21 cellular contexts compared by ENCODE assay signal in genomic region chr5:74627511-74628120, GRCh38. TPM values are rescaled to one million over a fixed set of nuclear protein-coding genes. Genes with fewer than 3 reads are reported as not detected.
A peak's percentile ranks its signal among the peaks of the same experiment; 100 is the strongest.
DNase-seq lines count a peak whose midpoint lies in the region; ATAC-seq and TF ChIP-seq lines count a peak whose summit lies in the region.
"Had no signal": no experiment of that assay in that cellular context is flagged by ENCODE, and none has a peak within 500 bp of the region (broad histone marks: within the 10 kb centered on the region; RNA-seq: fewer than 3 reads in every experiment).

No MANE protein-coding gene starts in this region.

- no peak overlapping the region for H2BK5ac ChIP-seq in H9 (ENCODE audit: insufficient read length, low read length)

- no peaks in the 10 kb centered on the region for H3K23me2 ChIP-seq in H9 (ENCODE audit: insufficient read length, low read depth, low read length, poor library complexity, severe bottlenecking)

- H3K18ac ChIP-seq in H9 (ENCODE audit: insufficient read length, low read depth, low read length): no peak overlapping the region

- POLR2A ChIA-PET in Caco-2 (lab: Charles Lee): interaction anchor here (0.6 kb wide), 2 partner anchors 11 to 1831 kb away, joined by 3 to 6 read pairs; no protein-coding TSS in a partner anchor

- H3K9me3 Mint-ChIP-seq in Caco-2 (ENCODE audit: unreplicated experiment) (no peaks in the 10 kb centered on the region), HFFc6 (no peaks in the 10 kb centered on the region), neural crest cell (peaks cover 9% of the 10 kb centered on the region), H9 (no peaks in the 10 kb centered on the region; a peak in 1 of 5 replicates)
- H3K9me3 Mint-ChIP-seq: activated naive CD8-positive, alpha-beta T cell treated with anti-CD3 and anti-CD28 coated beads, Interleukin-2, amount 10 ng/mL, durations not matched to agents 7 days and 5 days had no signal

- H3K4me1 ChIP-seq in Caco-2 (peaks cover 54% of the 10 kb centered on the region), ectodermal cell (ENCODE audit: control insufficient read depth, insufficient read depth, low read length) (peaks cover 74% of the 10 kb centered on the region), uterus (no peaks in the 10 kb centered on the region), H9 (ENCODE audit: insufficient read depth, low read length) (peaks cover 12% of the 10 kb centered on the region)

- H3K36me3 Mint-ChIP-seq in Caco-2 (ENCODE audit: insufficient read depth, unreplicated experiment): peaks cover 78% of the 10 kb centered on the region
- peaks cover 57% of the 10 kb centered on the region for H3K36me3 Mint-ChIP-seq in HFFc6 (ENCODE audit: low read depth)
- peaks cover 28% of the 10 kb centered on the region for H3K36me3 Mint-ChIP-seq in neural crest cell (ENCODE audit: low read depth)
- peaks cover 0 to 13% (median 7%) of the 10 kb centered on the region in 3 experiments; a peak in 5 of 7 replicates for H3K36me3 Mint-ChIP-seq in H9 (ENCODE audit: insufficient read depth in 1 of 3, low read depth in 3 of 3)
- H3K36me3 Mint-ChIP-seq: activated naive CD8-positive, alpha-beta T cell treated with anti-CD3 and anti-CD28 coated beads, Interleukin-2, amount 10 ng/mL, durations not matched to agents 7 days and 5 days had no signal

- no peak overlapping the region for H2BK120ac ChIP-seq in H9 (ENCODE audit: low read depth, low read length, poor library complexity, severe bottlenecking)

- no peak overlapping the region for H4K91ac ChIP-seq in H9 (ENCODE audit: insufficient read length, low read depth, low read length)

- no peak overlapping the region for H3K9ac ChIP-seq in H9 (ENCODE audit: extremely low read depth, insufficient read length, low read length)
- H3K9ac ChIP-seq: GM23248 had no signal

- DNase-seq in Caco-2 (no peak), HFFc6 (no peak), neural crest cell (ENCODE audit: low read depth, low spot score) (no peak), uterus (no peak), H9 (no peak), NCI-H2171 (lab: John Stamatoyannopoulos, UW) (no peak), sciatic nerve (ENCODE audit: low spot score) (no peak)
- DNase-seq: activated CD4-positive, alpha-beta T cell treated with anti-CD3 and anti-CD28 coated beads for 4 hours; activated gamma-delta T cell; activated naive CD8-positive, alpha-beta T cell treated with anti-CD3 and anti-CD28 coated beads, Interleukin-2, amount 10 ng/mL, durations not matched to agents 7 days and 5 days; activated T-cell treated with anti-CD3 and anti-CD28 coated beads, Interleukin-2, amount 50 U/mL, for 1 hour; glutamatergic neuron; GM23248; mucosa of descending colon; NCI-H187; NCI-H2227 treated with DMSO at 0.1 percent for 48 hours; NCI-H69; stimulated activated naive CD8-positive, alpha-beta T cell treated with anti-CD3 and anti-CD28 coated beads, Interleukin-15, Interleukin-2, amounts not matched to agents 100 U/mL and 50 U/mL, for 24 hours had no signal

- no peak overlapping the region for H2BK15ac ChIP-seq in H9 (ENCODE audit: low read depth, low read length)

- H4K5ac ChIP-seq in H9 (ENCODE audit: insufficient read length, low read depth, low read length): no peak overlapping the region

- no peaks in the 10 kb centered on the region for H3K79me1 ChIP-seq in H9 (ENCODE audit: insufficient read depth, low read depth, low read length, poor library complexity, severe bottlenecking)

- intact Hi-C loops in Caco-2 (cut with micrococcal nuclease; ENCODE audit: unreplicated experiment): no loop called here
- intact Hi-C loops in uterus (cut with DNase I; ENCODE audit: low total_unique reads): no loop called here
- intact Hi-C loops in sciatic nerve (cut with DNase I): no loop called here

- no peak overlapping the region for H2BK20ac ChIP-seq in H9 (ENCODE audit: low read depth, low read length, poor library complexity, severe bottlenecking)

- H3K23ac ChIP-seq in H9 (ENCODE audit: insufficient read length, low read depth, low read length): no peak overlapping the region

- no peak overlapping the region for H3T11ph ChIP-seq in H9 (ENCODE audit: low read length)

- H3K4ac ChIP-seq in H9 (ENCODE audit: low read depth, low read length): no peak overlapping the region

- H3K56ac ChIP-seq in H9 (ENCODE audit: insufficient read length, low read depth, low read length): no peak overlapping the region

- no peak overlapping the region for H2AK5ac ChIP-seq in H9 (ENCODE audit: insufficient read length, low read length)

- H3K79me2 ChIP-seq in H9 (ENCODE audit: insufficient read depth, low read length): no peaks in the 10 kb centered on the region

- H3K27ac Mint-ChIP-seq in Caco-2 (ENCODE audit: unreplicated experiment) (peak overlapping the region; percentile 11), HFFc6 (peak overlapping the region; percentile 16; the same call in 1 of the 2 replicates), neural crest cell (ENCODE audit: unreplicated experiment) (peak overlapping the region; percentile 73), H9 (no peak overlapping the region)
- H3K27ac Mint-ChIP-seq: activated naive CD8-positive, alpha-beta T cell treated with anti-CD3 and anti-CD28 coated beads, Interleukin-2, amount 10 ng/mL, durations not matched to agents 7 days and 5 days had no signal

- H3K4me3 Mint-ChIP-seq in Caco-2 (ENCODE audit: unreplicated experiment): peak overlapping the region; percentile 4
- no peak overlapping the region for H3K4me3 Mint-ChIP-seq in HFFc6
- peak overlapping the region; percentile 79 for H3K4me3 Mint-ChIP-seq in neural crest cell
- H3K4me3 Mint-ChIP-seq in H9: no peak overlapping the region
- H3K4me3 Mint-ChIP-seq: activated naive CD8-positive, alpha-beta T cell treated with anti-CD3 and anti-CD28 coated beads, Interleukin-2, amount 10 ng/mL, durations not matched to agents 7 days and 5 days had no signal

- H3K9me3 ChIP-seq in Caco-2 (no peaks in the 10 kb centered on the region), ectodermal cell (ENCODE audit: control insufficient read depth, low read length) (no peaks in the 10 kb centered on the region), uterus (no peaks in the 10 kb centered on the region), H9 (ENCODE audit: control insufficient read depth, low read depth, low read length) (no peaks in the 10 kb centered on the region)
- H3K9me3 ChIP-seq: mucosa of descending colon, thoracic aorta had no signal

- H3K27me3 Mint-ChIP-seq in Caco-2 (ENCODE audit: insufficient read depth, unreplicated experiment): no peaks in the 10 kb centered on the region
- H3K27me3 Mint-ChIP-seq in HFFc6 (ENCODE audit: insufficient read depth): no peaks in the 10 kb centered on the region; the same call in 1 of the 2 replicates
- H3K27me3 Mint-ChIP-seq in neural crest cell (ENCODE audit: low read depth): no peaks in the 10 kb centered on the region
- peaks cover 7% of the 10 kb centered on the region for H3K27me3 Mint-ChIP-seq in H9 (ENCODE audit: low read depth)
- H3K27me3 Mint-ChIP-seq: activated naive CD8-positive, alpha-beta T cell treated with anti-CD3 and anti-CD28 coated beads, Interleukin-2, amount 10 ng/mL, durations not matched to agents 7 days and 5 days had no signal

- no peak overlapping the region for H3K4me2 ChIP-seq in H9 (ENCODE audit: insufficient read depth, insufficient read length, low read length)

- H3K4me3 ChIP-seq in Caco-2 (ENCODE audit: low read depth, low read length) (no peak overlapping the region), ectodermal cell (ENCODE audit: insufficient read depth, low read depth, low read length) (no peak overlapping the region), uterus (no peak overlapping the region)
- H3K4me3 ChIP-seq: GM23248, mucosa of descending colon, thoracic aorta had no signal

- WGBS in ectodermal cell, 2 experiments: 61 to 66% methylated on average over 4 of the region's 4 CpGs
- no CpG with 5 or more reads among the region's 4 CpGs for WGBS in H9 (ENCODE audit: extremely low coverage, insufficient read length, low lambda C conversion rate)

- peaks cover 66% of the 10 kb centered on the region for H3K4me1 Mint-ChIP-seq in Caco-2 (ENCODE audit: low read depth, unreplicated experiment)
- peaks cover 70% of the 10 kb centered on the region for H3K4me1 Mint-ChIP-seq in HFFc6 (ENCODE audit: low read depth)
- peaks cover 98% of the 10 kb centered on the region for H3K4me1 Mint-ChIP-seq in neural crest cell
- H3K4me1 Mint-ChIP-seq in H9: peaks cover 66 to 68% of the 10 kb centered on the region in 2 experiments

- no peak for ATAC-seq in sciatic nerve
- ATAC-seq: mucosa of descending colon; SK-N-SH treated with all-trans-retinoic acid at 6 μM for 48 hours; stimulated activated naive CD8-positive, alpha-beta T cell treated with anti-CD3 and anti-CD28 coated beads, Interleukin-15, Interleukin-2, amounts not matched to agents 100 U/mL and 50 U/mL, for 24 hours had no signal

- TF ChIP-seq POLR2A in uterus (IDR thresholded peaks at IDR 0.05): no peak

- H2BK12ac ChIP-seq in H9 (ENCODE audit: insufficient read length, low read depth, low read length): no peak overlapping the region

- H3K27ac ChIP-seq in ectodermal cell (ENCODE audit: insufficient read depth, low read depth, low read length, poor library complexity, severe bottlenecking): peak overlapping the region; percentile 76
- no peak overlapping the region for H3K27ac ChIP-seq in uterus
- H3K27ac ChIP-seq in H9 (ENCODE audit: insufficient read length, low read depth, low read length): no peak overlapping the region
- H3K27ac ChIP-seq: GM23248, thoracic aorta had no signal

- H3K36me3 ChIP-seq in Caco-2 (ENCODE audit: control insufficient read depth, insufficient read depth, low read length): peaks cover 12% of the 10 kb centered on the region; the same call in 1 of the 2 replicates
- H3K36me3 ChIP-seq in ectodermal cell (ENCODE audit: control insufficient read depth, insufficient read depth, low read length): no peaks in the 10 kb centered on the region
- no peaks in the 10 kb centered on the region for H3K36me3 ChIP-seq in uterus
- H3K36me3 ChIP-seq: thoracic aorta had no signal

- BruUV-seq in Caco-2 (replicated peaks; lab: Mats Ljungman, UMichigan): no TSS peak

- H3K14ac ChIP-seq in H9 (ENCODE audit: insufficient read depth, low read length): no peak overlapping the region

- CTCF ChIA-PET in Caco-2 (lab: Charles Lee): no interaction called here

- TF ChIP-seq CTCF in Caco-2 (IDR thresholded peaks at IDR 0.05; ENCODE audit: insufficient read depth in 1 of 2, low read depth in 1 of 2, low read length in 1 of 2, severe bottlenecking in 1 of 2, unreplicated experiment in 1 of 2) (no peak), HFFc6 (IDR thresholded peaks at IDR 0.05) (no peak), neural crest cell (conservative IDR thresholded peaks at IDR 0.05) (no peak), uterus (IDR thresholded peaks at IDR 0.05) (no peak), H9 (conservative IDR thresholded peaks at IDR 0.05) (no peak)

- H4K20me1 ChIP-seq in H9 (ENCODE audit: control insufficient read depth, insufficient read depth, insufficient read length): no peaks in the 10 kb centered on the region

- no peak overlapping the region for H4K8ac ChIP-seq in H9 (replicated peaks; ENCODE audit: insufficient read length, low read depth, low read length)

- no peak overlapping the region for H2AFZ ChIP-seq in H9 (ENCODE audit: low read length)
- H2AFZ ChIP-seq: GM23248 had no signal

- H3K27me3 ChIP-seq in Caco-2 (replicated peaks; ENCODE audit: control insufficient read depth, insufficient read depth, low read length) (no peaks in the 10 kb centered on the region), ectodermal cell (ENCODE audit: control insufficient read depth, insufficient read depth, low read length, poor library complexity, severe bottlenecking) (no peaks in the 10 kb centered on the region), uterus (no peaks in the 10 kb centered on the region), H9 (ENCODE audit: insufficient read depth, low read length) (no peaks in the 10 kb centered on the region)

RNA-seq across cellular contexts. Expression of gene ENC1, which starts 12.9 kb away (rescaled TPM):
- total RNA-seq in Caco-2 (2022): 92.7 and 106 TPM in 2 replicates
- total RNA-seq in HFFc6 (2021; fragmentation: NEBNext Ultra II Directional; extraction: Animal tissue kit (Norgen Biotek cat#: 25700)): 10 to 100 TPM; 22.6 to 56.4 (median 25.4) TPM
- 68.9 TPM for polyA plus RNA-seq in ectodermal cell (2013, experiment 1 of 4)
- polyA plus RNA-seq in ectodermal cell (2013, experiment 2 of 4): 51.2 TPM
- 50.2 TPM for polyA plus RNA-seq in ectodermal cell (2013, experiment 3 of 4)
- polyA plus RNA-seq in ectodermal cell (2013, experiment 4 of 4): 47.8 TPM
- 130 and 135 TPM in 2 replicates for total RNA-seq in neural crest cell
- 10 to 100 TPM in 1 of 4 donors, 1 to 10 TPM in 2, under 1 TPM in 1; 0.59 to 75.0 (median 2.9) TPM for total RNA-seq in uterus
- total RNA-seq in H9 (2021): 14.4 and 15.5 TPM in 2 replicates
- total RNA-seq in sciatic nerve: 6.6 TPM

RNA-seq across cellular contexts. Expression of gene HEXB, which starts 57.4 kb away (rescaled TPM):
- total RNA-seq in Caco-2 (2022) (217 and 230 TPM in 2 replicates), neural crest cell (50.8 and 54.3 TPM in 2 replicates), uterus (100 to 1,000 TPM; 115 to 195 (median 146) TPM), H9 (2021) (53.7 and 56.3 TPM in 2 replicates), sciatic nerve (103 TPM)
- 100 to 1,000 TPM; 128 to 170 (median 151) TPM for total RNA-seq in HFFc6 (2021; fragmentation: NEBNext Ultra II Directional; extraction: Animal tissue kit (Norgen Biotek cat#: 25700))
- 63.0 TPM for polyA plus RNA-seq in ectodermal cell (2013, experiment 1 of 4)
- 61.3 TPM for polyA plus RNA-seq in ectodermal cell (2013, experiment 2 of 4)
- 54.9 TPM for polyA plus RNA-seq in ectodermal cell (2013, experiment 3 of 4)
- 57.6 TPM for polyA plus RNA-seq in ectodermal cell (2013, experiment 4 of 4)

Comparison
In these comparisons a context has a peak if more than half of its experiments do, and no peak if none do; other contexts are left out.
1. H3K27ac Mint-ChIP-seq: peak in Caco-2 (single experiment), HFFc6 (single experiment) and neural crest cell (single experiment); none in H9 (0 of 3).
2. H3K4me3 Mint-ChIP-seq: peak in Caco-2 (single experiment) and neural crest cell (single experiment); none in HFFc6 (single experiment) and H9 (0 of 2).